27 cellular contexts compared by ENCODE assay signal in the genomic region with DNA sequence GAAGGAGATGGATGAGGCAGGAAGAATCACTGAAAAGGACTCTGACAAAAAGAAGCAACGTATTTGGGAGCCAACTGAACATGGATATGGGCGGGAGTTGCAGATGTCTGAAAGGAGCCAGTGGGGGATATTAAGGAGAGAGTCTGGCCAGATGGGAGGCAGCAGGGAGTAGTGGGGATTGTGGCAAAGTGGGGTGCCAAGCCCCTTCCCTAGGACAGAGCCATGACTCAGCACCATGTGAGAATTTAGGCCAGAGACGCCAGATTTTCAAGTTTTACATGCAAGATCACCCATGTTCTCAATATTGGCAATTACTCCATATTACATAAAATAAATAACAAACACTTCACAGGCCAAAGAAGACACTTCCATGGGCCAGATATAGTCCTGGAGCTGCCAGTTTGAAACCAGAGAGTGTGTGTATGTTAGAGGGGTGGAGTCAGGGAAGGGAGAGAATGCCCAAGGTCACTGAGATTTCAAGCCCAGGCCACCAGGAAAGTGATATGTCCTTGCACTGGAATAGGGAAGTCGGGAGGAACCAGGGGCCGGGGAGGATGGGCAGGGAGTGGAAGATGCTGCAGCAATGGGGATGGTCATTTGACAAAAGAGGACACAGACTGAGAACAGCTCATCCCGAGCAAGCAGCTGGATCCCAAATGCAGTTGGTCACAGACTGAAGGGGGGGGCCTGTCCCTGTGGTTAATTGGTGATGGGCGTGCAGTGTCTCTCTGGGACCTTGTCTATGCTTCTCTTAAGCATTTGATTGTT. TPM values are rescaled to one million over a fixed set of nuclear protein-coding genes. Genes with fewer than 3 reads are reported as not detected.
DNase-seq lines count a peak whose midpoint lies in the region; ATAC-seq, FAIRE-seq and TF ChIP-seq lines count a peak whose summit lies in the region.
"Had no signal": no experiment of that assay in that cellular context is flagged by ENCODE, and none has a peak within 500 bp of the region (broad histone marks: within the 10 kb centered on the region; RNA-seq: fewer than 3 reads in every experiment).

No MANE protein-coding gene starts in this region.

- no peak overlapping the region for H3K27ac ChIP-seq in K562 (ENCODE audit: extremely low read depth, low read depth, low read length)
- peak overlapping the region; percentile 18 to 83 for H3K27ac ChIP-seq in kidney (ENCODE audit: low read depth in 2 of 2, low read length in 2 of 2)
- H3K27ac ChIP-seq: 22Rv1 had no signal

- FAIRE-seq in K562 (lab: Jason Lieb, UNC) (no peak), kidney (lab: Jason Lieb, UNC) (no peak)
- FAIRE-seq: endometrium, urothelium cell line had no signal

- no peak overlapping the region for H3K27ac Mint-ChIP-seq in activated T-cell treated with anti-CD3 and anti-CD28 coated beads, Interleukin-2, amount 50 U/mL, for 24 hours
- H3K27ac Mint-ChIP-seq: activated CD4-positive, alpha-beta memory T cell treated with anti-CD3 and anti-CD28 coated beads, Interleukin-2, amount 10 ng/mL, durations not matched to agents 7 days and 5 days; activated naive CD4-positive, alpha-beta T cell treated with anti-CD3 and anti-CD28 coated beads, Interleukin-2, amount 50 U/mL, for 24 hours; activated T-helper 17 cell treated with anti-CD3 and anti-CD28 coated beads, Interleukin-2, amount 50 U/mL, for 72 hours; CD8-positive, alpha-beta T cell; T-helper 1 cell treated with Interleukin-12 subunit alpha and Interleukin-12 subunit beta and Interleukin-4 antibody, amounts not matched to agents 30 μg/mL and 1 μg/mL, for 36 hours had no signal

- no peak overlapping the region for H3K9ac ChIP-seq in K562 (ENCODE audit: insufficient read depth in 1 of 2, low read depth in 2 of 2, low read length in 2 of 2)
- peak overlapping the region in 1 of 2 donors; percentile 51 for H3K9ac ChIP-seq in kidney (ENCODE audit: low read length in 2 of 2)

- CTCF ChIA-PET in K562 (lab: Yijun Ruan, JAX; ENCODE audit: low intra/inter-chr PET ratio), result no interaction called here

- H3K4me2 ChIP-seq in K562 (ENCODE audit: insufficient read depth, low read length), result no peak overlapping the region

- intact Hi-C loops in K562 (cut with micrococcal nuclease), result no loop called here
- intact Hi-C loops in kidney (cut with DNase I), result no loop called here

- H3K4me3 ChIP-seq in K562 (no peak overlapping the region), kidney (ENCODE audit: low read length in 2 of 2) (no peak overlapping the region)

- 8% methylated on average over 7 of the region's 7 CpGs for WGBS in K562 (ENCODE audit: insufficient coverage, low coverage, missing lambda C conversion rate)

- TF ChIP-seq RAD21 in K562 (CRISPR knock-in tag; conservative IDR thresholded peaks at IDR 0.05 in 1 of 2, IDR thresholded peaks at IDR 0.05 in 1 of 2), result no peak

- H3K9me3 Mint-ChIP-seq in activated T-cell treated with anti-CD3 and anti-CD28 coated beads, Interleukin-2, amount 50 U/mL, for 24 hours, result peaks cover 7% of the 10 kb centered on the region
- H3K9me3 Mint-ChIP-seq: activated CD4-positive, alpha-beta memory T cell treated with anti-CD3 and anti-CD28 coated beads, Interleukin-2, amount 10 ng/mL, durations not matched to agents 7 days and 5 days; activated naive CD4-positive, alpha-beta T cell treated with anti-CD3 and anti-CD28 coated beads, Interleukin-2, amount 50 U/mL, for 24 hours; activated T-helper 17 cell treated with anti-CD3 and anti-CD28 coated beads, Interleukin-2, amount 50 U/mL, for 72 hours; CD8-positive, alpha-beta T cell; nephron; T-helper 1 cell treated with Interleukin-12 subunit alpha and Interleukin-12 subunit beta and Interleukin-4 antibody, amounts not matched to agents 30 μg/mL and 1 μg/mL, for 36 hours had no signal

- no peak for TF ChIP-seq CTCF in K562 (IDR thresholded peaks at IDR 0.05 in 2 of 3, conservative IDR thresholded peaks at IDR 0.05 in 1 of 3; ENCODE audit: insufficient read depth in 2 of 3, low read depth in 1 of 3, low read length in 3 of 3)
- no peak for TF ChIP-seq CTCF in kidney (IDR thresholded peaks at IDR 0.05; ENCODE audit: borderline replicate concordance, extremely low read depth, insufficient read depth)

- no peak for ATAC-seq in K562
- no peak for ATAC-seq in GM19328 (IDR thresholded peaks at IDR 0.05; ENCODE audit: unreplicated experiment)
- ATAC-seq: activated T-helper 17 cell treated with anti-CD3 and anti-CD28 coated beads, Interleukin-2, amount 50 U/mL, for 72 hours; CD8-positive, alpha-beta T cell had no signal

- TF ChIP-seq POLR2A in K562 (conservative IDR thresholded peaks at IDR 0.05), result no peak

- no peaks in the 10 kb centered on the region for H3K9me1 ChIP-seq in K562 (ENCODE audit: control insufficient read depth, insufficient read depth, low read length)

- no peaks in the 10 kb centered on the region for H3K9me3 ChIP-seq in K562 (replicated peaks; ENCODE audit: control insufficient read depth, insufficient read depth, low read depth, low read length)
- H3K9me3 ChIP-seq in kidney (ENCODE audit: control insufficient read depth in 1 of 2, low read length in 2 of 2), result no peaks in the 10 kb centered on the region

- H3K36me3 Mint-ChIP-seq in activated T-cell treated with anti-CD3 and anti-CD28 coated beads, Interleukin-2, amount 50 U/mL, for 24 hours (ENCODE audit: low read depth), result no peaks in the 10 kb centered on the region
- H3K36me3 Mint-ChIP-seq: CD8-positive, alpha-beta T cell had no signal

- H3K27me3 ChIP-seq in K562 (ENCODE audit: control insufficient read depth in 2 of 2, insufficient read depth in 2 of 2, low read length in 2 of 2), result peaks cover 29 to 55% of the 10 kb centered on the region in 2 experiments

- peaks cover 18% of the 10 kb centered on the region for H3K4me1 Mint-ChIP-seq in activated T-cell treated with anti-CD3 and anti-CD28 coated beads, Interleukin-2, amount 50 U/mL, for 24 hours (ENCODE audit: low read depth)
- H3K4me1 Mint-ChIP-seq: activated T-helper 17 cell treated with anti-CD3 and anti-CD28 coated beads, Interleukin-2, amount 50 U/mL, for 72 hours had no signal

- peaks cover 48% of the 10 kb centered on the region for H3K27me3 Mint-ChIP-seq in activated T-cell treated with anti-CD3 and anti-CD28 coated beads, Interleukin-2, amount 50 U/mL, for 24 hours

- in situ Hi-C loops in K562 (cut with MboI), result no loop called here

- H3K36me3 ChIP-seq in K562 (ENCODE audit: control insufficient read depth, insufficient read depth, low read length) (no peaks in the 10 kb centered on the region), kidney (ENCODE audit: control insufficient read depth in 1 of 2, insufficient read depth in 2 of 2, low read length in 2 of 2) (no peaks in the 10 kb centered on the region)

- BruUV-seq in K562 (replicated peaks; lab: Mats Ljungman, UMichigan), result no TSS peak

- no peak for TF ChIP-seq EP300 in K562 (IDR thresholded peaks at IDR 0.05; ENCODE audit: low read length)

- H3K79me2 ChIP-seq in K562 (ENCODE audit: control insufficient read depth, insufficient read depth, low read length), result no peaks in the 10 kb centered on the region

- H4K20me1 ChIP-seq in K562 (replicated peaks; ENCODE audit: control insufficient read depth, insufficient read depth, low read length), result peaks cover 15% of the 10 kb centered on the region; the same call in 1 of the 2 replicates

- H2AFZ ChIP-seq in K562 (ENCODE audit: low read depth, low read length), result no peak overlapping the region

- H3K4me1 ChIP-seq in K562 (replicated peaks in 1 of 2; ENCODE audit: control insufficient read depth in 2 of 2, insufficient read depth in 2 of 2, low read length in 2 of 2) (peaks cover 8 to 9% of the 10 kb centered on the region in 2 experiments; a peak in 3 of 5 replicates), kidney (ENCODE audit: control insufficient read depth in 1 of 2, insufficient read depth in 1 of 2, low read depth in 1 of 2, low read length in 2 of 2) (peaks cover 52 to 54% of the 10 kb centered on the region in 2 donors)

- POLR2A ChIA-PET in K562 (lab: Yijun Ruan, JAX), result no interaction called here

- no peak overlapping the region for H3K4me3 Mint-ChIP-seq in activated T-cell treated with anti-CD3 and anti-CD28 coated beads, Interleukin-2, amount 50 U/mL, for 24 hours
- H3K4me3 Mint-ChIP-seq: activated CD4-positive, alpha-beta memory T cell treated with anti-CD3 and anti-CD28 coated beads, Interleukin-2, amount 10 ng/mL, durations not matched to agents 7 days and 5 days; activated naive CD4-positive, alpha-beta T cell treated with anti-CD3 and anti-CD28 coated beads, Interleukin-2, amount 50 U/mL, for 24 hours; activated T-helper 17 cell treated with anti-CD3 and anti-CD28 coated beads, Interleukin-2, amount 50 U/mL, for 72 hours; CD8-positive, alpha-beta T cell; nephron; T-helper 1 cell treated with Interleukin-12 subunit alpha and Interleukin-12 subunit beta and Interleukin-4 antibody, amounts not matched to agents 30 μg/mL and 1 μg/mL, for 36 hours had no signal

- DNase-seq in DMS53 (lab: John Stamatoyannopoulos, UW) (peak; percentile 17), DMS53 treated with DMSO at 0.1 percent for 48 hours (lab: John Stamatoyannopoulos, UW; ENCODE audit: unreplicated experiment) (no peak), K562 (ENCODE audit: extremely low read depth in 1 of 4, low spot score in 3 of 4) (no peak), kidney (no peak), superior temporal gyrus (ENCODE audit: extremely low spot score) (no peak), amniotic stem cell (lab: John Stamatoyannopoulos, UW) (no peak)
- no peak for DNase-seq in activated T-cell treated with anti-CD3 and anti-CD28 coated beads, Interleukin-2, amount 50 U/mL, for 24 hours
- DNase-seq: activated CD4-positive, alpha-beta memory T cell treated with anti-CD3 and anti-CD28 coated beads, Interleukin-2, amount 10 ng/mL, durations not matched to agents 7 days and 5 days; activated CD4-positive, alpha-beta T cell treated with anti-CD3 and anti-CD28 coated beads for 1 hour; activated CD8-positive, alpha-beta memory T cell treated with anti-CD3 and anti-CD28 coated beads, Interleukin-2, amount 50 U/mL, for 48 hours; anterior cingulate cortex; CD8-positive, alpha-beta T cell; central memory CD4-positive, alpha-beta T cell; H7; islet precursor cell; NCI-H1436; NCI-H2081 treated with DMSO at 0.1 percent for 48 hours; NCI-H345; substantia nigra had no signal

RNA-seq across cellular contexts. Expression of gene TMEM51, which starts 23.5 kb away (rescaled TPM):
- total RNA-seq in K562 (2011; cell fraction: chromatin; rRNA removed; ENCODE audit: low replicate concordance), result not detected in 2 replicates
- total RNA-seq in K562 (2011; cell fraction: nucleolus; rRNA removed), result 0.50 and 0.53 TPM in 2 replicates
- total RNA-seq in K562 (2011; cell fraction: nucleoplasm; rRNA removed), result 0.37 TPM in 1 of 2 replicates, not detected in the other
- total RNA-seq in K562 (2014; rRNA removed) (0.95 and 1.1 TPM in 2 replicates), K562 (2014; rRNA removed; fragmentation: Illumina TruSeq; extraction: Trizol) (0.16 and 0.55 TPM in 2 replicates), K562 (2015; rRNA removed; fragmentation: Illumina TruSeq; extraction: Trizol) (0.58 and 0.64 TPM in 2 replicates), K562 (2021) (0.80 and 1.0 TPM in 2 replicates), kidney (48.4 TPM)
- polyA plus RNA-seq in K562 (2011; rRNA removed) (0.13 and 0.49 TPM in 2 replicates), K562 (2014; fragmentation: Illumina TruSeq; extraction: Trizol) (0.88 and 0.94 TPM in 2 replicates), K562 (2014; fragmentation: Nextera tagmentation; extraction: Ambion mirVana) (under 1 TPM; 0.06 to 0.07 TPM), K562 (2014; rRNA removed) (0.62 and 1.4 TPM in 2 replicates), kidney (ENCODE audit: insufficient read depth, low read depth, low replicate concordance) (38.1 TPM)
- 0.33 and 0.47 TPM in 2 replicates for polyA plus RNA-seq in K562 (2011; cell fraction: cytosol; rRNA removed)
- polyA plus RNA-seq in K562 (2011; cell fraction: nucleus; rRNA removed), result 0.21 and 0.34 TPM in 2 replicates
- 1.5 and 1.7 TPM in 2 replicates for polyA plus RNA-seq in K562 (2012)
- polyA minus RNA-seq in K562 (2011; rRNA and poly(A)+ RNA removed), result 0.15 TPM in 1 of 2 replicates, not detected in the other
- polyA minus RNA-seq in K562 (2011; cell fraction: cytosol; rRNA and poly(A)+ RNA removed), result 0.73 TPM in 1 of 2 replicates, not detected in the other
- 0.44 TPM in 1 of 2 replicates, not detected in the other for polyA minus RNA-seq in K562 (2011; cell fraction: nucleus; rRNA and poly(A)+ RNA removed)
- total RNA-seq: activated CD4-positive, alpha-beta memory T cell treated with anti-CD3 and anti-CD28 coated beads, Interleukin-2, amount 10 ng/mL, durations not matched to agents 7 days and 5 days; activated T-helper 17 cell treated with anti-CD3 and anti-CD28 coated beads, Interleukin-2, amount 50 U/mL, for 72 hours; CD8-positive, alpha-beta T cell had no signal

Comparison
In these comparisons a context has a peak if more than half of its experiments do, and no peak if none do; other contexts are left out.
1. RNA of gene TMEM51, which starts 23.5 kb away (total RNA-seq): 48.4 TPM in kidney (single experiment); 0.16 to 1.1 TPM in K562; every median in the first group is over 10 times any median in the second.